ENCODE assay signal across 9 cellular contexts in the genomic region with DNA sequence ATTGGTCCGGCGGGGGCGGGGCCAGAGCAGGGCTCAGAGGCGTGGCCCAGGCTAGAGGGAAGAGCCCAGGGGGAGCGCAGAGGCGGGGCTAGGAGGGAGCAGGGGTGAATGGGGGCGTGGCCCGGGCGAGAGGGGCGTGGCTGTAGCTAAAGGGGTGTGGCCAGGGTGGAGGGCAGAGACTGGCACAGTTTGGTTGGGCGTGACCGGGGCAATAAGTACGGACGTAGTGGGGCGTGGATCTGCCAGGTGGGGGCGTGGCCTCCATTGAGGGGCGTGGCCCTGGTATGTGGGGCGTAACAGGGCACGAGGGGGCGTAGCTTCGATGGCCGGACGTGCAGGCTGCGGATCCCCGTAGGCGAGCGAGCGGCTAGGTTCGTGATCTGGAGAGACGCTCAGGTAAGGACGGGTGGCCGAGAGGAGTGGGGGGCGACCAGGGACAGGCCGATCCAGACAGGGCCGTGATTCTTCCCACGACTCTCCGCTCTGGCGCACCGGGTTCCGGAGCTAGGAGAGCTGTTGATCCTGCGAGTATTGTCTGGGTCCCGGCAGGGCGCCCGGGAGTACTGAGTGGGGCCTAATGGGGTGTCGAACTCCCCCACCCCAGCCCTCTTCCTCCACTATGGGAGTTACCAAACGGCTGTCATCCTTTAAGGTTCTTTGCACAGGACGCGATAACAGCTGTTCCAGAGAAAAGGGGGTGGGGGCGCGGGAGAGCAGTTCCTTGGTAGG. TPM values are rescaled to one million over a fixed set of nuclear protein-coding genes. Genes with fewer than 3 reads are reported as not detected.
A peak's percentile ranks its signal among the peaks of the same experiment; 100 is the strongest.
DNase-seq lines count a peak whose midpoint lies in the region; ATAC-seq and TF ChIP-seq lines count a peak whose summit lies in the region.
"Had no signal": no experiment of that assay in that cellular context is flagged by ENCODE, and none has a peak within 500 bp of the region (broad histone marks: within the 10 kb centered on the region; RNA-seq: fewer than 3 reads in every experiment).

A gene with protein sequence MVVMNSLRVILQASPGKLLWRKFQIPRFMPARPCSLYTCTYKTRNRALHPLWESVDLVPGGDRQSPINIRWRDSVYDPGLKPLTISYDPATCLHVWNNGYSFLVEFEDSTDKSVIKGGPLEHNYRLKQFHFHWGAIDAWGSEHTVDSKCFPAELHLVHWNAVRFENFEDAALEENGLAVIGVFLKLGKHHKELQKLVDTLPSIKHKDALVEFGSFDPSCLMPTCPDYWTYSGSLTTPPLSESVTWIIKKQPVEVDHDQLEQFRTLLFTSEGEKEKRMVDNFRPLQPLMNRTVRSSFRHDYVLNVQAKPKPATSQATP (plus strand): TSS at position 314 of the 729 bp plus-strand sequence. CDS start 11,754 bp downstream, outside the sequence.

- intact Hi-C loops in CD14-positive monocyte (cut with micrococcal nuclease) = loop anchor here in 1 of 2 donors (5.0 kb wide), 1 partner anchor 61 kb away; no protein-coding TSS in a partner anchor
- intact Hi-C loops in testis (cut with DNase I; ENCODE audit: low total_unique reads) = no loop called here

- WGBS in testis, 2 donors = 3 to 4% methylated on average over 24 to 36 of the region's 50 CpGs

- H3K4me3 ChIP-seq in HL-60 (replicated peaks; ENCODE audit: insufficient read depth, low read length) = peak within 1 kb of the TSS; percentile 40
- H3K4me3 ChIP-seq in RWPE2 (ENCODE audit: severe bottlenecking) = peak within 1 kb of the TSS; percentile 43
- peak within 1 kb of the TSS; percentile 45 to 61 for H3K4me3 ChIP-seq in testis
- H3K4me3 ChIP-seq: SJCRH30 had no signal

- H3K9me3 Mint-ChIP-seq in CD14-positive monocyte = peaks cover 0 to 12% (median 0%) of the 10 kb centered on the region in 7 donors
- no peaks in the 10 kb centered on the region for H3K9me3 Mint-ChIP-seq in activated naive CD4-positive, alpha-beta T cell treated with anti-CD3 and anti-CD28 coated beads, Interleukin-2, amount 10 ng/mL, durations not matched to agents 7 days and 5 days
- no peaks in the 10 kb centered on the region for H3K9me3 Mint-ChIP-seq in osteocyte (ENCODE audit: unreplicated experiment)

- H3K27ac Mint-ChIP-seq in CD14-positive monocyte = peak within 1 kb of the TSS; percentile 86 to 93 (median 89)
- peak within 1 kb of the TSS; percentile 86 for H3K27ac Mint-ChIP-seq in activated naive CD4-positive, alpha-beta T cell treated with anti-CD3 and anti-CD28 coated beads, Interleukin-2, amount 10 ng/mL, durations not matched to agents 7 days and 5 days
- H3K27ac Mint-ChIP-seq in osteocyte (ENCODE audit: unreplicated experiment) = peak within 1 kb of the TSS; percentile 42

- H3K27ac ChIP-seq in HL-60 (replicated peaks) (no peak within 1 kb of the TSS), RWPE2 (ENCODE audit: poor library complexity, severe bottlenecking) (no peak within 1 kb of the TSS), testis (peak within 1 kb of the TSS in 1 of 2 donors; percentile 45)
- H3K27ac ChIP-seq: SJCRH30 had no signal

- H3K9me3 ChIP-seq in RWPE2 (ENCODE audit: severe bottlenecking) (no peaks in the 10 kb centered on the region), testis (no peaks in the 10 kb centered on the region)
- H3K9me3 ChIP-seq: SJCRH30 had no signal

- H3K4me1 Mint-ChIP-seq in CD14-positive monocyte = peaks cover 18% of the 10 kb centered on the region
- peaks cover 36% of the 10 kb centered on the region for H3K4me1 Mint-ChIP-seq in activated naive CD4-positive, alpha-beta T cell treated with anti-CD3 and anti-CD28 coated beads, Interleukin-2, amount 10 ng/mL, durations not matched to agents 7 days and 5 days
- peaks cover 41% of the 10 kb centered on the region for H3K4me1 Mint-ChIP-seq in osteocyte (ENCODE audit: unreplicated experiment)

- CTCF ChIA-PET in activated naive CD4-positive, alpha-beta T cell treated with anti-CD3 and anti-CD28 coated beads, Interleukin-2, amount 10 ng/mL, durations not matched to agents 7 days and 5 days (lab: Charles Lee) = interaction anchor here (1.1 to 1.5 kb wide), 3 partner anchors 11 to 19 kb away, joined by 3 to 6 read pairs (median 6); no protein-coding TSS in a partner anchor

- H3K27me3 ChIP-seq in HL-60 (ENCODE audit: insufficient read depth, poor library complexity, severe bottlenecking) = peaks cover 3% of the 10 kb centered on the region
- H3K27me3 ChIP-seq in RWPE2 (ENCODE audit: insufficient read depth, poor library complexity, severe bottlenecking) = no peaks in the 10 kb centered on the region
- H3K27me3 ChIP-seq in testis = no peaks in the 10 kb centered on the region
- H3K27me3 ChIP-seq: SJCRH30 had no signal

- no peak for TF ChIP-seq POLR2A in testis (IDR thresholded peaks at IDR 0.05)

- TF ChIP-seq CTCF in CD14-positive monocyte (IDR thresholded peaks at IDR 0.05) (no peak), HL-60 (IDR thresholded peaks at IDR 0.05; ENCODE audit: insufficient read depth, low read length) (no peak), RWPE2 (IDR thresholded peaks at IDR 0.05; ENCODE audit: poor library complexity, severe bottlenecking) (no peak), osteocyte (IDR thresholded peaks at IDR 0.05) (no peak), testis (IDR thresholded peaks at IDR 0.05) (no peak)

- H3K36me3 Mint-ChIP-seq in CD14-positive monocyte (peaks cover 10 to 44% of the 10 kb centered on the region in 2 donors), osteocyte (ENCODE audit: unreplicated experiment) (peaks cover 5% of the 10 kb centered on the region)
- peaks cover 19% of the 10 kb centered on the region for H3K36me3 Mint-ChIP-seq in activated naive CD4-positive, alpha-beta T cell treated with anti-CD3 and anti-CD28 coated beads, Interleukin-2, amount 10 ng/mL, durations not matched to agents 7 days and 5 days

- H3K27me3 Mint-ChIP-seq in CD14-positive monocyte (ENCODE audit: low read depth in 3 of 3) (peaks cover 0 to 28% (median 0%) of the 10 kb centered on the region in 3 donors), osteocyte (ENCODE audit: unreplicated experiment) (peaks cover 9% of the 10 kb centered on the region)
- peaks cover 4% of the 10 kb centered on the region for H3K27me3 Mint-ChIP-seq in activated naive CD4-positive, alpha-beta T cell treated with anti-CD3 and anti-CD28 coated beads, Interleukin-2, amount 10 ng/mL, durations not matched to agents 7 days and 5 days

- peak within 1 kb of the TSS; percentile 84 to 86 for H3K4me3 Mint-ChIP-seq in CD14-positive monocyte
- H3K4me3 Mint-ChIP-seq in activated naive CD4-positive, alpha-beta T cell treated with anti-CD3 and anti-CD28 coated beads, Interleukin-2, amount 10 ng/mL, durations not matched to agents 7 days and 5 days = peak within 1 kb of the TSS; percentile 90
- peak within 1 kb of the TSS; percentile 73 for H3K4me3 Mint-ChIP-seq in osteocyte (ENCODE audit: unreplicated experiment)

- no peaks in the 10 kb centered on the region for H3K36me3 ChIP-seq in RWPE2 (ENCODE audit: low read depth)
- no peaks in the 10 kb centered on the region for H3K36me3 ChIP-seq in testis (ENCODE audit: low read depth, missing control alignments)
- H3K36me3 ChIP-seq: SJCRH30 had no signal

- ATAC-seq in GM19468 (IDR thresholded peaks at IDR 0.05; ENCODE audit: extremely low read depth, unreplicated experiment) = peak; percentile 82
- peak; percentile 90 for ATAC-seq in RWPE2 (ENCODE audit: low read depth)

- DNase-seq in CD14-positive monocyte (ENCODE audit: low spot score) (peak; percentile 94), HL-60 (ENCODE audit: low read depth in 1 of 2, low spot score in 1 of 2) (peak; percentile 74 to 86), RWPE2 (ENCODE audit: low spot score) (peak; percentile 86), globus pallidus (ENCODE audit: low spot score) (peak; percentile 83), osteocyte (ENCODE audit: extremely low spot score, unreplicated experiment) (peak; percentile 96), testis (peak; percentile 94)
- peak; percentile 96 for DNase-seq in activated naive CD4-positive, alpha-beta T cell treated with anti-CD3 and anti-CD28 coated beads, Interleukin-2, amount 10 ng/mL, durations not matched to agents 7 days and 5 days

- peaks cover 7% of the 10 kb centered on the region for H3K4me1 ChIP-seq in RWPE2 (ENCODE audit: insufficient read depth, poor library complexity, severe bottlenecking)
- H3K4me1 ChIP-seq in testis = no peaks in the 10 kb centered on the region
- H3K4me1 ChIP-seq: SJCRH30 had no signal

RNA-seq across cellular contexts. Expression of the gene that starts here (rescaled TPM):
- 10 to 100 TPM in 1 of 2 donors, 1 to 10 TPM in 1; 6.2 to 24.4 TPM for polyA plus RNA-seq in CD14-positive monocyte
- 10.7 and 12.1 TPM in 2 replicates for total RNA-seq in osteocyte
- 10 to 100 TPM; 45.5 to 53.1 TPM for total RNA-seq in testis
- polyA plus RNA-seq in testis (ENCODE audit: insufficient read depth, low read depth, low replicate concordance) = 25.1 TPM
